12 cellular contexts compared by ENCODE assay signal in the genomic region with DNA sequence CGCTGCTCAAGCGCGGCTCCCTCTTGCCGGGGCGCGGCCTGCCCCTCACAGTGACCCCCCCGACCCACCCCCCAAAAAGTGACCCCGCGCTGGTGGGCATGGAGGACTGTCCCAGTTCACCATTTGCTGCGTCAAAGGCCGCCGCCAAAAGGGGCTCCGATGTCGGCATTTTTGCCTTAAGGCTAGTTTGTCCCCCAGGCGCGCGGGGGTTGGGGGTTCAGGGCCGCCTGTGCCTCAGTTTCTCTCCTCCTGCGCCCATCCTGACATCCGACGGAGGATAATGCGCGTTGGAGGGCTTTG. TPM values are rescaled to one million over a fixed set of nuclear protein-coding genes. Genes with fewer than 3 reads are reported as not detected.
DNase-seq lines count a peak whose midpoint lies in the region; ATAC-seq, FAIRE-seq and TF ChIP-seq lines count a peak whose summit lies in the region.
"Had no signal": no experiment of that assay in that cellular context is flagged by ENCODE, and none has a peak within 500 bp of the region (broad histone marks: within the 10 kb centered on the region; RNA-seq: fewer than 3 reads in every experiment).

No MANE protein-coding gene starts in this region.

- H4K20me1 ChIP-seq in endothelial cell of umbilical vein (replicated peaks; ENCODE audit: control insufficient read depth, extremely low read depth, insufficient read depth, low read length), result no peaks in the 10 kb centered on the region

- no TSS peak for BruUV-seq in endothelial cell of umbilical vein (replicated peaks; lab: Mats Ljungman, UMichigan)

- no peak for TF ChIP-seq CTCF in CD14-positive monocyte (IDR thresholded peaks at IDR 0.05)
- TF ChIP-seq CTCF in endothelial cell of umbilical vein (IDR thresholded peaks at IDR 0.05; ENCODE audit: extremely low read depth in 1 of 2, insufficient read depth in 1 of 2, low read depth in 1 of 2, low read length in 2 of 2), result no peak

- H3K27me3 ChIP-seq in endothelial cell of umbilical vein (ENCODE audit: control insufficient read depth in 2 of 2, insufficient read depth in 2 of 2, low read length in 2 of 2) (peaks cover 0 to 12% of the 10 kb centered on the region in 2 experiments), rectal smooth muscle tissue (ENCODE audit: control insufficient read depth, insufficient read depth, low read length) (no peaks in the 10 kb centered on the region)

- H2AFZ ChIP-seq in endothelial cell of umbilical vein (ENCODE audit: low read depth, low read length), result no peak overlapping the region

- no peak for TF ChIP-seq POLR2A in endothelial cell of umbilical vein (IDR thresholded peaks at IDR 0.05; ENCODE audit: low read depth, low read length)

- dilution Hi-C loops in endothelial cell of umbilical vein (cut with MboI; ENCODE audit: extremely low pct_ligation_motif_present, low sequenced_read_pairs), result no loop called here

- H3K9me3 ChIP-seq in SK-N-MC (ENCODE audit: low read depth, low read length), result no peaks in the 10 kb centered on the region
- H3K9me3 ChIP-seq in endothelial cell of umbilical vein (replicated peaks; ENCODE audit: control insufficient read depth, insufficient read depth, low read length), result no peaks in the 10 kb centered on the region

- H3K4me3 ChIP-seq in SK-N-MC, result no peak overlapping the region
- no peak overlapping the region for H3K4me3 ChIP-seq in endothelial cell of umbilical vein (replicated peaks in 1 of 3; ENCODE audit: insufficient read depth in 1 of 3, low read depth in 1 of 3, low read length in 3 of 3)
- peak overlapping the region; percentile 53 for H3K4me3 ChIP-seq in rectal smooth muscle tissue (ENCODE audit: low read length)

- peak overlapping the region; percentile 93; the same call in 1 of the 2 replicates for H3K27ac ChIP-seq in SK-N-MC
- H3K27ac ChIP-seq in endothelial cell of umbilical vein (ENCODE audit: insufficient read depth, low read depth, low read length), result no peak overlapping the region
- H3K27ac ChIP-seq in rectal smooth muscle tissue (ENCODE audit: low read depth, low read length), result peak overlapping the region; percentile 54

- H3K4me1 ChIP-seq in endothelial cell of umbilical vein (ENCODE audit: control insufficient read depth, extremely low read depth, insufficient read depth, low read length) (no peaks in the 10 kb centered on the region), rectal smooth muscle tissue (ENCODE audit: control insufficient read depth, insufficient read depth, low read length) (peaks cover 66% of the 10 kb centered on the region)

- no peaks in the 10 kb centered on the region for H3K79me2 ChIP-seq in endothelial cell of umbilical vein (ENCODE audit: control insufficient read depth, insufficient read depth, low read length)

- H3K36me3 ChIP-seq in SK-N-MC (ENCODE audit: insufficient read depth, low read length), result no peaks in the 10 kb centered on the region
- H3K36me3 ChIP-seq in endothelial cell of umbilical vein (ENCODE audit: control insufficient read depth in 2 of 2, extremely low read depth in 1 of 2, insufficient read depth in 2 of 2, low read length in 2 of 2), result no peaks in the 10 kb centered on the region
- no peaks in the 10 kb centered on the region for H3K36me3 ChIP-seq in rectal smooth muscle tissue (ENCODE audit: control insufficient read depth, insufficient read depth, low read length)

- H3K4me3 Mint-ChIP-seq in CD14-positive monocyte, result peak overlapping the region; percentile 83 to 94

- DNase-seq in CD14-positive monocyte (ENCODE audit: low spot score) (no peak), SK-N-MC (ENCODE audit: low read depth, low spot score) (no peak), endothelial cell of umbilical vein (ENCODE audit: low read depth, low spot score) (no peak), D341Med (ENCODE audit: low spot score) (no peak), AG20443 (ENCODE audit: low spot score) (no peak), HPDE6-E6E7 (ENCODE audit: extremely low spot score) (no peak)
- DNase-seq: activated CD4-positive, CD25-positive, alpha-beta regulatory T cell; GDM1; NCI-H748 treated with DMSO at 0.1 percent for 48 hours had no signal

- POLR2A ChIA-PET in endothelial cell of umbilical vein (lab: Charles Lee), result no interaction called here

- peak overlapping the region in 1 of 7 donors; percentile 30 for H3K27ac Mint-ChIP-seq in CD14-positive monocyte

- H3K4me1 Mint-ChIP-seq in CD14-positive monocyte, result peaks cover 33% of the 10 kb centered on the region

- ATAC-seq in GM19395 (IDR thresholded peaks at IDR 0.05; ENCODE audit: unreplicated experiment), result no peak

- CTCF ChIA-PET in endothelial cell of umbilical vein (lab: Charles Lee), result no interaction called here

- H3K9me3 Mint-ChIP-seq in CD14-positive monocyte, result peaks cover 4 to 38% (median 22%) of the 10 kb centered on the region in 7 donors

- peaks cover 17 to 18% of the 10 kb centered on the region in 2 donors for H3K36me3 Mint-ChIP-seq in CD14-positive monocyte

- H3K9ac ChIP-seq in SK-N-MC (ENCODE audit: insufficient read length) (no peak overlapping the region), endothelial cell of umbilical vein (replicated peaks; ENCODE audit: extremely low read depth, insufficient read depth, low read length) (no peak overlapping the region), rectal smooth muscle tissue (ENCODE audit: low read length) (no peak overlapping the region)

- peak overlapping the region; percentile 8 for H3K4me2 ChIP-seq in endothelial cell of umbilical vein (ENCODE audit: insufficient read depth, low read length)

- no peak for FAIRE-seq in endothelial cell of umbilical vein (lab: Jason Lieb, UNC)

- intact Hi-C loops in CD14-positive monocyte (cut with micrococcal nuclease), result no loop called here
- intact Hi-C loops in endothelial cell of umbilical vein (cut with micrococcal nuclease), result loop anchor here (2.0 kb wide), 1 partner anchor 16 kb away; no protein-coding TSS in a partner anchor

- H3K9me1 ChIP-seq in endothelial cell of umbilical vein (replicated peaks; ENCODE audit: control insufficient read depth, extremely low read depth, insufficient read depth, low read length), result no peaks in the 10 kb centered on the region

- peaks cover 75 to 86% (median 79%) of the 10 kb centered on the region in 3 donors for H3K27me3 Mint-ChIP-seq in CD14-positive monocyte (ENCODE audit: low read depth in 3 of 3)

TF ChIP-seq in endothelial cell of umbilical vein, 7 proteins besides CTCF, POLR2A, EP300 and RAD21:
- TF ChIP-seq GATA2 (IDR thresholded peaks at IDR 0.05; ENCODE audit: insufficient read depth, insufficient read length, low read depth, low read length) (no peak), EZH2 (IDR thresholded peaks at IDR 0.05; ENCODE audit: borderline replicate concordance, low read depth, low read length, severe bottlenecking) (peak; percentile 45)
TF ChIP-seq in endothelial cell of umbilical vein: peak in this region for 1.

RNA-seq across cellular contexts. Expression of gene NFIX, which starts 17.1 kb away (rescaled TPM):
- under 1 TPM; 0.25 to 0.90 TPM for polyA plus RNA-seq in CD14-positive monocyte
- 18.7 and 37.7 TPM in 2 replicates for total RNA-seq in endothelial cell of umbilical vein
- 8.7 and 9.8 TPM in 2 replicates for polyA plus RNA-seq in endothelial cell of umbilical vein
- 11.9 and 12.6 TPM in 2 replicates for polyA plus RNA-seq in endothelial cell of umbilical vein (2011; cell fraction: cytosol; rRNA removed)
- 8.6 and 11.6 TPM in 2 replicates for polyA plus RNA-seq in endothelial cell of umbilical vein (2011; cell fraction: nucleus; rRNA removed)
- 22.4 and 30.5 TPM in 2 replicates for polyA plus RNA-seq in endothelial cell of umbilical vein (2012)
- 7.3 and 7.7 TPM in 2 replicates for polyA minus RNA-seq in endothelial cell of umbilical vein
- polyA minus RNA-seq in endothelial cell of umbilical vein (2011; cell fraction: cytosol; rRNA and poly(A)+ RNA removed), result 1.3 TPM
- polyA minus RNA-seq in endothelial cell of umbilical vein (2011; cell fraction: nucleus; rRNA and poly(A)+ RNA removed), result 5.5 and 7.2 TPM in 2 replicates
- polyA plus RNA-seq: neural cell had no signal

RNA-seq across cellular contexts. Expression of gene DAND5, which starts 43.0 kb away (rescaled TPM):
- polyA plus RNA-seq in CD14-positive monocyte, result not detected
- 0.20 and 0.28 TPM in 2 replicates for total RNA-seq in endothelial cell of umbilical vein
- 0.06 TPM in 2 replicates for polyA plus RNA-seq in endothelial cell of umbilical vein
- 0.03 and 0.07 TPM in 2 replicates for polyA plus RNA-seq in endothelial cell of umbilical vein (2011; cell fraction: cytosol; rRNA removed)
- polyA plus RNA-seq in endothelial cell of umbilical vein (2011; cell fraction: nucleus; rRNA removed), result 0.16 and 0.17 TPM in 2 replicates
- polyA plus RNA-seq in endothelial cell of umbilical vein (2012), result not detected in 2 replicates
- polyA minus RNA-seq in endothelial cell of umbilical vein, result 0.15 TPM in 1 of 2 replicates, not detected in the other
- not detected for polyA minus RNA-seq in endothelial cell of umbilical vein (2011; cell fraction: cytosol; rRNA and poly(A)+ RNA removed)
- polyA minus RNA-seq in endothelial cell of umbilical vein (2011; cell fraction: nucleus; rRNA and poly(A)+ RNA removed), result not detected in 2 replicates
- polyA plus RNA-seq: neural cell had no signal

RNA-seq across cellular contexts. Expression of gene GADD45GIP1, which starts 55.3 kb away (rescaled TPM):
- 10 to 100 TPM; 31.6 to 42.4 TPM for polyA plus RNA-seq in CD14-positive monocyte
- 32.8 and 36.5 TPM in 2 replicates for total RNA-seq in endothelial cell of umbilical vein
- 38.3 and 46.3 TPM in 2 replicates for polyA plus RNA-seq in endothelial cell of umbilical vein
- polyA plus RNA-seq in endothelial cell of umbilical vein (2011; cell fraction: cytosol; rRNA removed), result 27.7 and 48.4 TPM in 2 replicates
- polyA plus RNA-seq in endothelial cell of umbilical vein (2011; cell fraction: nucleus; rRNA removed), result 13.5 and 15.3 TPM in 2 replicates
- polyA plus RNA-seq in endothelial cell of umbilical vein (2012), result 30.7 and 40.3 TPM in 2 replicates
- polyA minus RNA-seq in endothelial cell of umbilical vein, result 7.2 and 9.6 TPM in 2 replicates
- 32.0 TPM for polyA minus RNA-seq in endothelial cell of umbilical vein (2011; cell fraction: cytosol; rRNA and poly(A)+ RNA removed)
- 2.3 and 4.1 TPM in 2 replicates for polyA minus RNA-seq in endothelial cell of umbilical vein (2011; cell fraction: nucleus; rRNA and poly(A)+ RNA removed)
